8 cellular contexts compared by ENCODE assay signal in genomic region chr19:1094978-1095701, GRCh38.
DNase-seq lines count a peak whose midpoint lies in the region; ATAC-seq lines count a peak whose summit lies in the region.

TSS of gene POLR2E (minus strand) at chr19:1095375. CDS start at chr19:1095315, 60 bp downstream.

- ATAC-seq in GM19043 (IDR thresholded peaks at IDR 0.05; ENCODE audit: low read depth, unreplicated experiment): peak; percentile 89
- ATAC-seq in HG03432 (IDR thresholded peaks at IDR 0.05; ENCODE audit: unreplicated experiment): peak; percentile 83

- H3K27ac ChIP-seq in cingulate gyrus (ENCODE audit: low read depth, low read length): peak within 1 kb of the TSS; percentile 69

- DNase-seq in AG20443 (ENCODE audit: low spot score) (peak; percentile 99), NCI-H510A treated with DMSO at 0.1 percent for 48 hours (lab: John Stamatoyannopoulos, UW) (peak; percentile 78), kidney tubule cell (ENCODE audit: low spot score) (peak; percentile 98)
- peak; percentile 98 to 99 for DNase-seq in activated CD4-positive, alpha-beta T cell treated with anti-CD3 and anti-CD28 coated beads for 4 hours
- peak; percentile 94 to 98 (median 96) for DNase-seq in stimulated activated CD4-positive, alpha-beta T cell treated with anti-CD3 and anti-CD28 coated beads, Interleukin-1b, Interleukin-23, amount 100 ng/mL, for 24 hours (ENCODE audit: low read depth in 4 of 4, low spot score in 1 of 4)

Comparison
In these comparisons a context has a peak if more than half of its experiments do, and no peak if none do; other contexts are left out.
1. Peak in every context shown above with its lines: DNase-seq, ATAC-seq and H3K27ac ChIP-seq.